Comparison of ENCODE assay signal across 8 cellular contexts in the genomic region with DNA sequence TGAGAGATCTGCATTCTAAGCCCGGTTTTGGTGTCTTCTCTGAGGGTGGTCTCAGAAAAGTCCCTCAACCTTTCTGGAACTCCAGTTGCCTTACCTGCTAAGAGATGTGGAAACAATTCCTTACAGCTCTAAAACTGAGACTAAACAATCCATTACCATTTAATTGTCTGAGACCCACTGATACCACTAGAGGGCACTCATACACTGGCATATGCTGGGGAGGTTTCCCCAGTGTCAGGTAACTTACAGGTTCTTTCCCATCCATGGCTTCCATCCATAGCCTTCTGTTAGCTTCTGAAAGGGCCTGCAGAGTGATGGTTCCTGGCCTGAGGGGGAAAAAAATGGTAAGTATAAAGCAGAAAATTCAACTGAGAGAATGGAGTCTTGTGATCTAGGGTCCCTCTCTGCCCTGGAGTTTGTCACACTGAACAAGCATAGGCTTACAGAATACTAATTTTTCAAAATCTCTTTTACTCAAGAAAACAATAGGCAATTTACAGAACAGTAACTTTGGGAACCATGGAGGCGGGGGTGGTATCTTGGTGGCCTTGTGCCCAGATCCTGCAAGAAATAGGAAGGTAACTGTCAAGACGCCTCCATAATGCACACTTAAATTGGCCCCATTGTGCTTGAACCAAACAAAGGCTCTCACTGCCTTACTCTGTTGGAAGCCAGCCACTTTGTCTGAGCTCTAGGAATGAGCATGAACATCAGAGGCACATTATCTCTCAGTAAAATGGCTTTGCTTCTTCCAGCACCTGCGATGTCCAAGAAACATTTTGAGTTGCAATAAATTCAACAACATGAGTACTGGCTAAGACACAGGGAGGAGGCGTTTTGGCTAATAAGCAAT.
A peak's percentile ranks its signal among the peaks of the same experiment; 100 is the strongest.
DNase-seq lines count a peak whose midpoint lies in the region; ATAC-seq, FAIRE-seq and TF ChIP-seq lines count a peak whose summit lies in the region.

No MANE protein-coding gene starts in this region.

- no peak for TF ChIP-seq POLR2A in K562 (conservative IDR thresholded peaks at IDR 0.05)

- ATAC-seq in GM18508 (IDR thresholded peaks at IDR 0.05; ENCODE audit: insufficient read depth, unreplicated experiment), result peak; percentile 88
- peak; percentile 73 for ATAC-seq in HG03095 (IDR thresholded peaks at IDR 0.05; ENCODE audit: unreplicated experiment)
- peak; percentile 83 for ATAC-seq in K562
- peak in 1 of 2 donors; percentile 70 for ATAC-seq in stimulated activated naive B cell treated with anti-CD40 and anti-IgM and Interleukin-4, amounts not matched to agents 10 μg/mL and 1 μg/mL and 100 μg/mL, for 72 hours (replicated peaks)

- no peak overlapping the region for H3K27ac Mint-ChIP-seq in stimulated activated naive B cell treated with anti-CD40 and anti-IgM and Interleukin-4, amounts not matched to agents 10 μg/mL and 1 μg/mL and 100 μg/mL, for 72 hours

- H4K20me1 ChIP-seq in K562 (replicated peaks; ENCODE audit: control insufficient read depth, insufficient read depth, low read length), result no peaks in the 10 kb centered on the region

- WGBS in K562 (ENCODE audit: insufficient coverage, low coverage, missing lambda C conversion rate), result 22% methylated on average over 5 of the region's 5 CpGs

- FAIRE-seq in K562 (lab: Jason Lieb, UNC), result peak; percentile 85

- in situ Hi-C loops in K562 (cut with MboI), result loop anchor here (5.0 to 25.0 kb wide), 4 partner anchors 270 to 1090 kb away; no protein-coding TSS in a partner anchor

- no peaks in the 10 kb centered on the region for H3K36me3 ChIP-seq in K562 (ENCODE audit: control insufficient read depth, insufficient read depth, low read length)

- no peaks in the 10 kb centered on the region for H3K36me3 Mint-ChIP-seq in stimulated activated naive B cell treated with anti-CD40 and anti-IgM and Interleukin-4, amounts not matched to agents 10 μg/mL and 1 μg/mL and 100 μg/mL, for 72 hours

- H3K27me3 Mint-ChIP-seq in stimulated activated naive B cell treated with anti-CD40 and anti-IgM and Interleukin-4, amounts not matched to agents 10 μg/mL and 1 μg/mL and 100 μg/mL, for 72 hours, result no peaks in the 10 kb centered on the region

- BruUV-seq in K562 (replicated peaks; lab: Mats Ljungman, UMichigan), result no TSS peak

- TF ChIP-seq EP300 in K562 (IDR thresholded peaks at IDR 0.05; ENCODE audit: low read length), result no peak

- CTCF ChIA-PET in K562 (lab: Yijun Ruan, JAX; ENCODE audit: low intra/inter-chr PET ratio), result interaction anchor here (0.6 to 0.9 kb wide), 2 partner anchors 265 to 496 kb away, joined by 3 to 4 read pairs; no protein-coding TSS in a partner anchor

- peak; percentile 76 to 88 for TF ChIP-seq RAD21 in K562 (CRISPR knock-in tag; conservative IDR thresholded peaks at IDR 0.05 in 1 of 2, IDR thresholded peaks at IDR 0.05 in 1 of 2)

- H3K4me2 ChIP-seq in K562 (ENCODE audit: insufficient read depth, low read length), result no peak overlapping the region

- no peaks in the 10 kb centered on the region for H3K79me2 ChIP-seq in K562 (ENCODE audit: control insufficient read depth, insufficient read depth, low read length)

- no peak overlapping the region for H3K27ac ChIP-seq in K562 (ENCODE audit: extremely low read depth, low read depth, low read length)

- no peak overlapping the region for H3K4me3 Mint-ChIP-seq in stimulated activated naive B cell treated with anti-CD40 and anti-IgM and Interleukin-4, amounts not matched to agents 10 μg/mL and 1 μg/mL and 100 μg/mL, for 72 hours

- no peaks in the 10 kb centered on the region for H3K9me3 Mint-ChIP-seq in stimulated activated naive B cell treated with anti-CD40 and anti-IgM and Interleukin-4, amounts not matched to agents 10 μg/mL and 1 μg/mL and 100 μg/mL, for 72 hours

- no peak overlapping the region for H3K9ac ChIP-seq in K562 (ENCODE audit: insufficient read depth in 1 of 2, low read depth in 2 of 2, low read length in 2 of 2)

- no peaks in the 10 kb centered on the region for H3K9me3 ChIP-seq in K562 (replicated peaks; ENCODE audit: control insufficient read depth, insufficient read depth, low read depth, low read length)

- H2AFZ ChIP-seq in K562 (ENCODE audit: low read depth, low read length), result no peak overlapping the region

- no peaks in the 10 kb centered on the region for H3K4me1 Mint-ChIP-seq in stimulated activated naive B cell treated with anti-CD40 and anti-IgM and Interleukin-4, amounts not matched to agents 10 μg/mL and 1 μg/mL and 100 μg/mL, for 72 hours

- no peaks in the 10 kb centered on the region for H3K27me3 ChIP-seq in K562 (ENCODE audit: control insufficient read depth in 2 of 2, insufficient read depth in 2 of 2, low read length in 2 of 2)

- TF ChIP-seq CTCF in K562 (IDR thresholded peaks at IDR 0.05 in 2 of 3, conservative IDR thresholded peaks at IDR 0.05 in 1 of 3; ENCODE audit: insufficient read depth in 2 of 3, low read depth in 1 of 3, low read length in 3 of 3), result peak; percentile 64 to 76 (median 70)

- POLR2A ChIA-PET in K562 (lab: Yijun Ruan, JAX), result interaction anchor here (1.0 to 1.2 kb wide), 3 partner anchors 298 to 514 kb away, joined by 3 to 5 read pairs (median 4); no protein-coding TSS in a partner anchor

- H3K9me1 ChIP-seq in K562 (ENCODE audit: control insufficient read depth, insufficient read depth, low read length), result no peaks in the 10 kb centered on the region

- intact Hi-C loops in K562 (cut with micrococcal nuclease), result loop anchor here (2.0 to 10.0 kb wide), 4 partner anchors 75 to 514 kb away; partner anchors contain the start of gene YIPF6

- H3K4me1 ChIP-seq in K562 (replicated peaks in 1 of 2; ENCODE audit: control insufficient read depth in 2 of 2, insufficient read depth in 2 of 2, low read length in 2 of 2), result no peaks in the 10 kb centered on the region

- DNase-seq in COR-L47 (lab: John Stamatoyannopoulos, UW) (peak; percentile 10), NCI-H69 (lab: John Stamatoyannopoulos, UW) (peak; percentile 38), K562 (ENCODE audit: extremely low read depth in 1 of 4, low spot score in 3 of 4) (peak; percentile 49 to 63 (median 58)), inferior parietal cortex (ENCODE audit: extremely low spot score) (peak; percentile 78), KG1 (lab: John Stamatoyannopoulos, UW) (no peak)
- peak; percentile 10 for DNase-seq in stimulated activated naive B cell treated with anti-CD40 and anti-IgM and Interleukin-4, amounts not matched to agents 10 μg/mL and 1 μg/mL and 100 μg/mL, for 72 hours

- H3K4me3 ChIP-seq in K562, result no peak overlapping the region

TF ChIP-seq in K562, 482 proteins besides CTCF, POLR2A, EP300 and RAD21:
- TF ChIP-seq CC2D1A (IDR thresholded peaks at IDR 0.05) (peak; percentile 29; the same call in 1 of the 2 replicates), SMC3 (conservative IDR thresholded peaks at IDR 0.05; ENCODE audit: insufficient read depth, low read depth, low read length) (peak; percentile 67), ARID3A (IDR thresholded peaks at IDR 0.05; ENCODE audit: borderline replicate concordance, low read depth, low read length) (no peak), ARID2 (IDR thresholded peaks at IDR 0.05) (peak; percentile 55; the same call in 1 of the 2 replicates), STAG1 (CRISPR knock-in tag; IDR thresholded peaks at IDR 0.05; ENCODE audit: borderline replicate concordance) (peak; percentile 68; the same call in 1 of the 2 replicates), ZNF263 (CRISPR knock-in tag; IDR thresholded peaks at IDR 0.05; ENCODE audit: borderline replicate concordance) (no peak), SRSF1 (IDR thresholded peaks at IDR 0.05; ENCODE audit: low read depth, low read length) (no peak)
- TF ChIP-seq, protein P1, sequence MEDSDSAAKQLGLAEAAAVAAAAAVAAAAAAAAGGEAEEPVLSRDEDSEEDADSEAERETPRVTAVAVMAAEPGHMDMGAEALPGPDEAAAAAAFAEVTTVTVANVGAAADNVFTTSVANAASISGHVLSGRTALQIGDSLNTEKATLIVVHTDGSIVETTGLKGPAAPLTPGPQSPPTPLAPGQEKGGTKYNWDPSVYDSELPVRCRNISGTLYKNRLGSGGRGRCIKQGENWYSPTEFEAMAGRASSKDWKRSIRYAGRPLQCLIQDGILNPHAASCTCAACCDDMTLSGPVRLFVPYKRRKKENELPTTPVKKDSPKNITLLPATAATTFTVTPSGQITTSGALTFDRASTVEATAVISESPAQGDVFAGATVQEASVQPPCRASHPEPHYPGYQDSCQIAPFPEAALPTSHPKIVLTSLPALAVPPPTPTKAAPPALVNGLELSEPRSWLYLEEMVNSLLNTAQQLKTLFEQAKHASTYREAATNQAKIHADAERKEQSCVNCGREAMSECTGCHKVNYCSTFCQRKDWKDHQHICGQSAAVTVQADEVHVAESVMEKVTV (CRISPR knock-in tag; IDR thresholded peaks at IDR 0.05), result peak; percentile 73
